17 cellular contexts compared by ENCODE assay signal in genomic region chr11:123203471-123203870, GRCh38. TPM values are rescaled to one million over a fixed set of nuclear protein-coding genes. Genes with fewer than 3 reads are reported as not detected.
DNase-seq lines count a peak whose midpoint lies in the region; ATAC-seq and TF ChIP-seq lines count a peak whose summit lies in the region.
"Had no signal": no experiment of that assay in that cellular context is flagged by ENCODE, and none has a peak within 500 bp of the region (broad histone marks: within the 10 kb centered on the region; RNA-seq: fewer than 3 reads in every experiment).

No MANE protein-coding gene starts in this region.

- H3K9me3 ChIP-seq in IMR-90 (ENCODE audit: control insufficient read depth, insufficient read depth, low read length) (no peaks in the 10 kb centered on the region), endodermal cell (ENCODE audit: control insufficient read depth, low read length) (no peaks in the 10 kb centered on the region), stomach (no peaks in the 10 kb centered on the region)
- H3K9me3 ChIP-seq: BE2C, Caco-2 had no signal

- peak overlapping the region; percentile 20 for H3K27ac Mint-ChIP-seq in endodermal cell
- peak overlapping the region; percentile 80 to 89 (median 86) for H3K27ac Mint-ChIP-seq in nephron
- no peak overlapping the region for H3K27ac Mint-ChIP-seq in immature natural killer cell
- H3K27ac Mint-ChIP-seq: CD4-positive, alpha-beta T cell had no signal

- dilution Hi-C loops in IMR-90 (cut with HindIII; ENCODE audit: low sequenced_read_pairs, unreplicated experiment) = no loop called here

- no peak overlapping the region for H4K91ac ChIP-seq in IMR-90 (ENCODE audit: insufficient read depth, low read depth, low read length)

- H3K9ac ChIP-seq in IMR-90 (ENCODE audit: low read depth, low read length) = no peak overlapping the region
- no peak overlapping the region for H3K9ac ChIP-seq in endodermal cell (ENCODE audit: extremely low read depth, low read length, poor library complexity, severe bottlenecking)

- 100% methylated on average over 1 of the region's 4 CpGs; no CpG with 5 or more reads in 1 of the 2 experiments for WGBS in IMR-90 (ENCODE audit: extremely low coverage in 2 of 2, insufficient read length in 1 of 2), 2 experiments
- WGBS in endodermal cell (ENCODE audit: insufficient coverage in 1 of 2, insufficient read length in 1 of 2), 2 experiments = 88% methylated on average over 3 of the region's 4 CpGs; no CpG with 5 or more reads in 1 of the 2 experiments
- 43 to 57% (median 47%) methylated on average over 4 of the region's 4 CpGs for WGBS in stomach, 5 donors

- no peaks in the 10 kb centered on the region for H3K36me3 ChIP-seq in IMR-90 (ENCODE audit: control insufficient read depth, insufficient read depth, low read length)
- no peaks in the 10 kb centered on the region for H3K36me3 ChIP-seq in endodermal cell (ENCODE audit: control insufficient read depth, insufficient read depth, low read length)
- H3K36me3 ChIP-seq in stomach = no peaks in the 10 kb centered on the region
- H3K36me3 ChIP-seq in brain microvascular endothelial cell (replicated peaks) = no peaks in the 10 kb centered on the region
- H3K36me3 ChIP-seq: BE2C had no signal

- H3K36me3 Mint-ChIP-seq in endodermal cell (ENCODE audit: low read depth) (no peaks in the 10 kb centered on the region), nephron (ENCODE audit: low read depth) (no peaks in the 10 kb centered on the region), immature natural killer cell (no peaks in the 10 kb centered on the region)

- H2BK20ac ChIP-seq in IMR-90 (ENCODE audit: low read depth, low read length) = peak overlapping the region; percentile 12; the same call in 1 of the 2 replicates

- no peak overlapping the region for H3K4me3 Mint-ChIP-seq in endodermal cell
- no peak overlapping the region for H3K4me3 Mint-ChIP-seq in nephron
- no peak overlapping the region for H3K4me3 Mint-ChIP-seq in immature natural killer cell
- H3K4me3 Mint-ChIP-seq: CD4-positive, alpha-beta T cell had no signal

- no peak for TF ChIP-seq RAD21 in IMR-90 (IDR thresholded peaks at IDR 0.05; ENCODE audit: low read length)

- intact Hi-C loops in IMR-90 (cut with micrococcal nuclease) = no loop called here
- intact Hi-C loops in stomach (cut with DNase I; ENCODE audit: low total_unique reads) = no loop called here

- no peak overlapping the region for H2AFZ ChIP-seq in IMR-90 (replicated peaks; ENCODE audit: low read length, poor library complexity)

- no peaks in the 10 kb centered on the region for H4K20me1 ChIP-seq in IMR-90 (ENCODE audit: insufficient read depth, low read length)

- no peak for TF ChIP-seq CTCF in IMR-90 (conservative IDR thresholded peaks at IDR 0.05; ENCODE audit: low read depth, low read length)
- TF ChIP-seq CTCF in endodermal cell (conservative IDR thresholded peaks at IDR 0.05) = no peak
- no peak for TF ChIP-seq CTCF in nephron (IDR thresholded peaks at IDR 0.05; ENCODE audit: unreplicated experiment in 3 of 3)
- no peak for TF ChIP-seq CTCF in stomach (IDR thresholded peaks at IDR 0.05)
- no peak for TF ChIP-seq CTCF in brain microvascular endothelial cell (IDR thresholded peaks at IDR 0.05; ENCODE audit: low read depth, low read length, missing control alignments)

- POLR2A ChIA-PET in IMR-90 (lab: Charles Lee; ENCODE audit: unreplicated experiment) = no interaction called here

- H3K9me3 Mint-ChIP-seq in endodermal cell (no peaks in the 10 kb centered on the region), nephron (no peaks in the 10 kb centered on the region), immature natural killer cell (no peaks in the 10 kb centered on the region)
- H3K9me3 Mint-ChIP-seq: CD4-positive, alpha-beta T cell had no signal

- no TSS peak for BruUV-seq in IMR-90 (replicated peaks; lab: Mats Ljungman, UMichigan)

- no peak for TF ChIP-seq EP300 in stomach (IDR thresholded peaks at IDR 0.05)

- H2BK5ac ChIP-seq in IMR-90 (ENCODE audit: low read depth, low read length, poor library complexity, severe bottlenecking) = no peak overlapping the region

- DNase-seq in IMR-90 (no peak), endodermal cell (no peak), stomach (no peak), brain microvascular endothelial cell (no peak), immature natural killer cell (no peak)
- DNase-seq: BE2C; Caco-2; CD4-positive, alpha-beta T cell; NCI-H1092 treated with DMSO at 0.1 percent for 48 hours; NCI-H2081; NCI-H2171 treated with DMSO at 0.1 percent for 48 hours; SHP77 had no signal

- in situ Hi-C loops in IMR-90 (cut with MboI; ENCODE audit: low sequenced_read_pairs) = no loop called here
- in situ Hi-C loops in brain microvascular endothelial cell (cut with HindIII; ENCODE audit: low pct_ligation_motif_present, low sequenced_read_pairs) = no loop called here

- 0 out of 2 replicates have a peak overlapping the region, but pooled peaks have one; percentile 42 for H3K14ac ChIP-seq in IMR-90 (replicated peaks; ENCODE audit: low read depth, low read length)

- H3K4me1 Mint-ChIP-seq in endodermal cell (peaks cover 27% of the 10 kb centered on the region), nephron (peaks cover 60% of the 10 kb centered on the region), immature natural killer cell (no peaks in the 10 kb centered on the region)

- no peak overlapping the region for H3K56ac ChIP-seq in IMR-90 (ENCODE audit: extremely low read depth, insufficient read depth, low read length)

- H3K4ac ChIP-seq in IMR-90 (ENCODE audit: low read depth, low read length) = peak overlapping the region; percentile 61; the same call in 1 of the 2 replicates

- ATAC-seq in IMR-90 (ENCODE audit: low read depth) (no peak), esophagus mucosa (no peak), GM18858 (IDR thresholded peaks at IDR 0.05; ENCODE audit: unreplicated experiment) (no peak)
- ATAC-seq: HCT116, K562 had no signal

- H2BK15ac ChIP-seq in IMR-90 (ENCODE audit: low read depth, low read length) = peak overlapping the region; percentile 64; the same call in 1 of the 3 replicates

- TF ChIP-seq POLR2A in IMR-90 (IDR thresholded peaks at IDR 0.05; ENCODE audit: low read depth, low read length) = no peak
- TF ChIP-seq POLR2A in stomach (IDR thresholded peaks at IDR 0.05) = no peak

- H2AK9ac ChIP-seq in IMR-90 (replicated peaks; ENCODE audit: low read depth, low read length, poor library complexity) = no peak overlapping the region

- H3K27me3 Mint-ChIP-seq in endodermal cell (ENCODE audit: insufficient read depth) (peaks cover 3% of the 10 kb centered on the region), nephron (ENCODE audit: low read depth) (peaks cover 9% of the 10 kb centered on the region), immature natural killer cell (ENCODE audit: low read depth in 3 of 3) (peaks cover 8 to 9% (median 8%) of the 10 kb centered on the region in 3 donors)

- no peaks in the 10 kb centered on the region for H3K79me1 ChIP-seq in IMR-90 (ENCODE audit: low read depth in 1 of 2, low read length in 2 of 2)

- no peaks in the 10 kb centered on the region for H3K27me3 ChIP-seq in IMR-90 (ENCODE audit: control insufficient read depth, insufficient read depth, low read length)
- no peaks in the 10 kb centered on the region for H3K27me3 ChIP-seq in endodermal cell (ENCODE audit: control insufficient read depth, insufficient read depth, low read length, poor library complexity, severe bottlenecking)
- peaks cover 0 to 18% (median 0%) of the 10 kb centered on the region in 3 donors for H3K27me3 ChIP-seq in stomach
- no peaks in the 10 kb centered on the region for H3K27me3 ChIP-seq in brain microvascular endothelial cell (replicated peaks)
- H3K27me3 ChIP-seq: BE2C had no signal

- H2BK120ac ChIP-seq in IMR-90 (ENCODE audit: low read depth, low read length) = peak overlapping the region; percentile 53; the same call in 1 of the 2 replicates

- peak overlapping the region; percentile 24 for H3K18ac ChIP-seq in IMR-90 (ENCODE audit: low read depth, low read length)

- peaks cover 17% of the 10 kb centered on the region; the same call in 1 of the 2 replicates for H3K9me1 ChIP-seq in IMR-90 (ENCODE audit: insufficient read depth, low read length)

- H3K27ac ChIP-seq in IMR-90 (ENCODE audit: insufficient read depth, low read length) = no peak overlapping the region
- no peak overlapping the region for H3K27ac ChIP-seq in endodermal cell (ENCODE audit: low read depth, low read length)
- H3K27ac ChIP-seq in stomach = peak overlapping the region in 4 of 5 donors; percentile 15 to 68 (median 36)
- no peak overlapping the region for H3K27ac ChIP-seq in brain microvascular endothelial cell

- H3K4me3 ChIP-seq in IMR-90 (ENCODE audit: insufficient read depth, low read depth, low read length) = no peak overlapping the region
- no peak overlapping the region for H3K4me3 ChIP-seq in endodermal cell (ENCODE audit: low read length)
- no peak overlapping the region for H3K4me3 ChIP-seq in stomach
- H3K4me3 ChIP-seq in brain microvascular endothelial cell (ENCODE audit: low read depth, low read length) = no peak overlapping the region
- H3K4me3 ChIP-seq: K562 had no signal

- no peak overlapping the region for H4K8ac ChIP-seq in IMR-90 (ENCODE audit: low read depth in 2 of 2, low read length in 2 of 2)

- CTCF ChIA-PET in IMR-90 (lab: Yijun Ruan, JAX) = interaction anchor here (1.2 to 2.2 kb wide), 2 partner anchors 9 to 44 kb away, joined by 3 to 8 read pairs; no protein-coding TSS in a partner anchor

- H3K4me1 ChIP-seq in IMR-90 (ENCODE audit: control insufficient read depth, insufficient read depth, low read length) (peaks cover 19% of the 10 kb centered on the region), endodermal cell (ENCODE audit: control insufficient read depth, insufficient read depth, low read length) (peaks cover 17% of the 10 kb centered on the region), stomach (peaks cover 0 to 30% (median 8%) of the 10 kb centered on the region in 4 donors)

- H2AK5ac ChIP-seq in IMR-90 (ENCODE audit: low read depth, low read length) = peak overlapping the region; percentile 68; the same call in 1 of the 2 replicates

- H3K23ac ChIP-seq in IMR-90 (ENCODE audit: low read depth, low read length) = no peak overlapping the region

- no peak overlapping the region for H3K4me2 ChIP-seq in IMR-90 (ENCODE audit: low read depth, low read length)

- H4K5ac ChIP-seq in IMR-90 (ENCODE audit: low read depth, low read length) = 0 out of 2 replicates have a peak overlapping the region, but pooled peaks have one; percentile 28

TF ChIP-seq in IMR-90, 13 proteins besides CTCF, POLR2A, EP300 and RAD21 (continues in another document):
- TF ChIP-seq NFE2L2 (IDR thresholded peaks at IDR 0.05; ENCODE audit: low read depth, low read length) (no peak), FOS (IDR thresholded peaks at IDR 0.05; ENCODE audit: low read depth, low read length) (no peak)

RNA-seq across cellular contexts. Expression of gene CLMP, which starts 8.4 kb away (rescaled TPM):
- total RNA-seq in IMR-90 (2012; rRNA removed) (54.7 and 56.1 TPM in 2 replicates), endodermal cell (10 to 100 TPM; 86.5 to 94.4 TPM), stomach (10 to 100 TPM; 37.8 to 81.2 (median 46.7) TPM), esophagus mucosa (3.7 TPM)
- polyA plus RNA-seq in IMR-90 (2012; rRNA removed) (78.9 and 95.7 TPM in 2 replicates), stomach (10 to 100 TPM in 2 of 3 donors, 1 to 10 TPM in 1; 4.9 to 16.2 (median 13.5) TPM), immature natural killer cell (under 1 TPM in 2 of 3 donors, not detected in 1; 0.11 to 0.58 TPM)
- 50.5 and 121 TPM in 2 replicates for polyA plus RNA-seq in IMR-90 (2012; cell fraction: cytosol; rRNA removed)
- 20.7 and 92.9 TPM in 2 replicates for polyA plus RNA-seq in IMR-90 (2012; cell fraction: nucleus; rRNA removed; ENCODE audit: low replicate concordance)
- polyA plus RNA-seq in endodermal cell (2013, experiment 1 of 2) = 18.3 TPM
- 23.9 TPM for polyA plus RNA-seq in endodermal cell (2013, experiment 2 of 2)

Comparison
In these comparisons a context has a peak if more than half of its experiments do, and no peak if none do; other contexts are left out.
1. H3K27ac ChIP-seq: peak in stomach (4 of 5); none in IMR-90 (single experiment), endodermal cell (single experiment) and brain microvascular endothelial cell (single experiment).
2. H3K27ac Mint-ChIP-seq: peak in endodermal cell (single experiment) and nephron (3 of 3); none in immature natural killer cell (0 of 6).